ENCODE assay signal across 10 cellular contexts in the genomic region with DNA sequence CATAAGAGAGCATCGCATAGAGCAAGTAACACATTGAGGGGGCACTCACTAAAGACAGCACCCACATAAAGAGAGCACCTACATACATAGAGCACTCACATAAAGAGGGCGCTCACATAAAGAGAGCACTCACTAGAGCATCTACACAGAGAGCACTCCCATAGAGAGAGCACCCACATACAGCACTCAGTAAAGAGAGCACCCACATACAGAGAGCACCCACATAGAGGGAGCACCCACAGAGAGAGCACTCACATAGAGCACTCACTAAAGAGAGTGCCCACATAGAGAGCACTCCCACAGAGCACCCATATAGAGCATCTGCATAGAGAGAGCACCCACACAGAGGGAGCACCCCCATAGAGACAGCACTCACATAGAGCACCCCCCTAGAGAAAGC. TPM values are rescaled to one million over a fixed set of nuclear protein-coding genes. Genes with fewer than 3 reads are reported as not detected.
DNase-seq lines count a peak whose midpoint lies in the region; ATAC-seq, FAIRE-seq and TF ChIP-seq lines count a peak whose summit lies in the region.
"Had no signal": no experiment of that assay in that cellular context is flagged by ENCODE, and none has a peak within 500 bp of the region (broad histone marks: within the 10 kb centered on the region; RNA-seq: fewer than 3 reads in every experiment).

No MANE protein-coding gene starts in this region.

- H3K23ac ChIP-seq in neuronal stem cell (ENCODE audit: low read depth, low read length, poor library complexity): no peak overlapping the region

- no CpG with 5 or more reads among the region's 2 CpGs for WGBS in neuronal stem cell (ENCODE audit: extremely low coverage in 2 of 2, insufficient read length in 2 of 2, insufficient replicate concordance in 1 of 2), 2 donors

- no peak overlapping the region for H3K4me2 ChIP-seq in neuronal stem cell (ENCODE audit: insufficient read depth, low read length, poor library complexity, severe bottlenecking)

- H3K27ac ChIP-seq in VCaP (peak overlapping the region; percentile 68; the same call in 1 of the 2 replicates), neuronal stem cell (replicated peaks; ENCODE audit: low read length) (no peak overlapping the region)
- H3K27ac ChIP-seq: colonic mucosa had no signal

- H2AFZ ChIP-seq in neuronal stem cell (ENCODE audit: low read length): peak overlapping the region; percentile 100

- no peak overlapping the region for H4K8ac ChIP-seq in neuronal stem cell (ENCODE audit: low read depth, low read length)

- H2BK5ac ChIP-seq in neuronal stem cell (ENCODE audit: low read length): no peak overlapping the region

- TF ChIP-seq CTCF in VCaP (conservative IDR thresholded peaks at IDR 0.05): no peak

- H3K14ac ChIP-seq in neuronal stem cell (ENCODE audit: low read length): no peak overlapping the region

- no peak overlapping the region for H3K4me3 ChIP-seq in neuronal stem cell (ENCODE audit: low read length in 2 of 2)

- H3K9me3 ChIP-seq in neuronal stem cell (replicated peaks in 1 of 2; ENCODE audit: control insufficient read depth in 2 of 2, insufficient read depth in 1 of 2, low read depth in 1 of 2, low read length in 2 of 2): no peaks in the 10 kb centered on the region
- H3K9me3 ChIP-seq: colonic mucosa had no signal

- H2BK120ac ChIP-seq in neuronal stem cell (ENCODE audit: low read depth, low read length): no peak overlapping the region

- no peak for DNase-seq in activated CD4-positive, alpha-beta T cell treated with anti-CD3 and anti-CD28 coated beads, Interleukin-2, amount 10 ng/mL, durations not matched to agents 24 days and 14 days
- no peak for DNase-seq in activated CD4-positive, alpha-beta T cell treated with anti-CD3 and anti-CD28 coated beads, Interleukin-2, amount 50 U/mL, for 48 hours
- DNase-seq in neuronal stem cell (ENCODE audit: low spot score) (no peak), GM12891 (ENCODE audit: insufficient read length, low spot score) (no peak), cortex of kidney (lab: John Stamatoyannopoulos, UW) (no peak)

- no peak overlapping the region for H3K4ac ChIP-seq in neuronal stem cell (ENCODE audit: low read length)

- peaks cover 0 to 4% of the 10 kb centered on the region in 2 donors for H3K4me1 ChIP-seq in neuronal stem cell (ENCODE audit: control insufficient read depth in 2 of 2, insufficient read depth in 1 of 2, low read depth in 1 of 2, low read length in 2 of 2)
- H3K4me1 ChIP-seq: colonic mucosa had no signal

- no peaks in the 10 kb centered on the region for H3K36me3 ChIP-seq in neuronal stem cell (replicated peaks in 1 of 2; ENCODE audit: control insufficient read depth in 2 of 2, insufficient read depth in 2 of 2, low read length in 2 of 2)
- H3K36me3 ChIP-seq: colonic mucosa had no signal

- H3K79me1 ChIP-seq in neuronal stem cell (ENCODE audit: low read depth, low read length): no peaks in the 10 kb centered on the region

- peaks cover 27% of the 10 kb centered on the region for H3K27me3 Mint-ChIP-seq in activated CD4-positive, alpha-beta T cell treated with anti-CD3 and anti-CD28 coated beads, Interleukin-2, amount 10 ng/mL, durations not matched to agents 24 days and 14 days

- peaks cover 0 to 28% (median 8%) of the 10 kb centered on the region in 3 experiments for H3K27me3 ChIP-seq in neuronal stem cell (ENCODE audit: control insufficient read depth in 3 of 3, insufficient read depth in 3 of 3, low read depth in 1 of 3, low read length in 3 of 3)
- H3K27me3 ChIP-seq: colonic mucosa had no signal

- H2BK12ac ChIP-seq in neuronal stem cell (ENCODE audit: low read length): no peak overlapping the region

- no peak for TF ChIP-seq POLR2A in GM12891 (IDR thresholded peaks at IDR 0.05; ENCODE audit: low read depth, low read length)

- H3K4me3 Mint-ChIP-seq in activated CD4-positive, alpha-beta T cell treated with anti-CD3 and anti-CD28 coated beads, Interleukin-2, amount 10 ng/mL, durations not matched to agents 24 days and 14 days: peak overlapping the region; percentile 80

- H3K36me3 Mint-ChIP-seq in activated CD4-positive, alpha-beta T cell treated with anti-CD3 and anti-CD28 coated beads, Interleukin-2, amount 10 ng/mL, durations not matched to agents 24 days and 14 days (ENCODE audit: low read depth): no peaks in the 10 kb centered on the region
- H3K36me3 Mint-ChIP-seq: activated naive CD4-positive, alpha-beta T cell treated with anti-CD3 and anti-CD28 coated beads, Interleukin-2, amount 50 U/mL, for 72 hours had no signal

- H3K9me3 Mint-ChIP-seq in activated CD4-positive, alpha-beta T cell treated with anti-CD3 and anti-CD28 coated beads, Interleukin-2, amount 10 ng/mL, durations not matched to agents 24 days and 14 days: no peaks in the 10 kb centered on the region
- H3K9me3 Mint-ChIP-seq: activated naive CD4-positive, alpha-beta T cell treated with anti-CD3 and anti-CD28 coated beads, Interleukin-2, amount 50 U/mL, for 72 hours had no signal

- H3K4me1 Mint-ChIP-seq in activated CD4-positive, alpha-beta T cell treated with anti-CD3 and anti-CD28 coated beads, Interleukin-2, amount 10 ng/mL, durations not matched to agents 24 days and 14 days: peaks cover 11% of the 10 kb centered on the region

- no peak overlapping the region for H3K27ac Mint-ChIP-seq in activated CD4-positive, alpha-beta T cell treated with anti-CD3 and anti-CD28 coated beads, Interleukin-2, amount 10 ng/mL, durations not matched to agents 24 days and 14 days
- H3K27ac Mint-ChIP-seq: activated naive CD4-positive, alpha-beta T cell treated with anti-CD3 and anti-CD28 coated beads, Interleukin-2, amount 50 U/mL, for 72 hours had no signal

- H2BK15ac ChIP-seq in neuronal stem cell (ENCODE audit: low read length): no peak overlapping the region

- H4K91ac ChIP-seq in neuronal stem cell (ENCODE audit: low read depth, low read length, poor library complexity): no peak overlapping the region

- H3K9ac ChIP-seq in neuronal stem cell (ENCODE audit: low read depth, low read length, poor library complexity): no peak overlapping the region

- intact Hi-C loops in activated CD4-positive, alpha-beta T cell treated with anti-CD3 and anti-CD28 coated beads, Interleukin-2, amount 10 ng/mL, durations not matched to agents 24 days and 14 days (cut with micrococcal nuclease): loop anchor here (1.0 to 10.0 kb wide), 5 partner anchors 46 to 418 kb away; partner anchors contain the start of gene PAXIP1

- H3K18ac ChIP-seq in neuronal stem cell (ENCODE audit: low read length): no peak overlapping the region

- peak; percentile 7 for ATAC-seq in GM21447 (IDR thresholded peaks at IDR 0.05; ENCODE audit: unreplicated experiment)
- no peak for ATAC-seq in HG02938 (IDR thresholded peaks at IDR 0.05; ENCODE audit: unreplicated experiment)

- FAIRE-seq in GM12891 (lab: Jason Lieb, UNC): no peak

- no peak overlapping the region for H2AK5ac ChIP-seq in neuronal stem cell (ENCODE audit: low read depth, low read length)

TF ChIP-seq in GM12891, 5 proteins besides CTCF, POLR2A, EP300 and RAD21:
- TF ChIP-seq PAX5 (IDR thresholded peaks at IDR 0.05; ENCODE audit: insufficient read depth, low read length, severe bottlenecking) (no peak), TAF1 (IDR thresholded peaks at IDR 0.05; ENCODE audit: low read depth, low read length) (no peak), SPI1 (IDR thresholded peaks at IDR 0.05; ENCODE audit: low read depth, low read length) (no peak), POLR2AphosphoS5 (IDR thresholded peaks at IDR 0.05; ENCODE audit: low read depth, low read length) (no peak), POU2F2 (IDR thresholded peaks at IDR 0.05; ENCODE audit: low read depth, low read length) (no peak)

RNA-seq across cellular contexts. Expression of gene INSIG1, which starts 47.8 kb away (rescaled TPM):
- 114 and 121 TPM in 2 replicates for total RNA-seq in activated CD4-positive, alpha-beta T cell treated with anti-CD3 and anti-CD28 coated beads, Interleukin-2, amount 10 ng/mL, durations not matched to agents 24 days and 14 days
- polyA plus RNA-seq in neuronal stem cell (2013, experiment 1 of 2): 183 TPM
- 199 TPM for polyA plus RNA-seq in neuronal stem cell (2013, experiment 2 of 2)
- polyA plus RNA-seq in GM12891 (2012; ENCODE audit: low read depth, missing spikeins): 53.3 TPM
